20 cellular contexts compared by ENCODE assay signal in genomic region chr7:33250421-33250827, GRCh38.
A peak's percentile ranks its signal among the peaks of the same experiment; 100 is the strongest.
DNase-seq lines count a peak whose midpoint lies in the region; ATAC-seq and TF ChIP-seq lines count a peak whose summit lies in the region.
"Had no signal": no experiment of that assay in that cellular context is flagged by ENCODE, and none has a peak within 500 bp of the region (broad histone marks: within the 10 kb centered on the region; RNA-seq: fewer than 3 reads in every experiment).

No MANE protein-coding gene starts in this region.

- intact Hi-C loops in aorta (cut with DNase I) = no loop called here

- ATAC-seq in GM19328 (IDR thresholded peaks at IDR 0.05; ENCODE audit: unreplicated experiment) (no peak), aorta (ENCODE audit: low FRiP score) (no peak)
- ATAC-seq: activated CD8-positive, alpha-beta T cell treated with anti-CD3 and anti-CD28 coated beads for 36 hours; activated T-cell treated with anti-CD3 and anti-CD28 coated beads, Interleukin-2, amount 50 U/mL, for 72 hours; heart left ventricle; Right ventricle myocardium inferior had no signal

- DNase-seq in GM04504 (ENCODE audit: low read depth) (peak; percentile 76), astrocyte of the cerebellum (ENCODE audit: low read depth) (peak; percentile 88), fibroblast of villous mesenchyme (ENCODE audit: low read depth) (peak; percentile 48), HEK293T (ENCODE audit: extremely low spot score) (no peak), aorta (no peak)
- DNase-seq in activated CD4-positive, alpha-beta T cell treated with anti-CD3 and anti-CD28 coated beads for 4 hours = no peak
- DNase-seq: activated CD8-positive, alpha-beta T cell treated with anti-CD3 and anti-CD28 coated beads for 36 hours; activated naive CD8-positive, alpha-beta T cell treated with anti-CD3 and anti-CD28 coated beads, Interleukin-2, amount 10 ng/mL, durations not matched to agents 7 days and 5 days; activated T-cell treated with anti-CD3 and anti-CD28 coated beads, Interleukin-2, amount 50 U/mL, for 72 hours; CD4-positive, alpha-beta memory T cell; cerebellar nuclear complex; DMS79 treated with DMSO at 0.1 percent for 48 hours; heart left ventricle; NCI-H510A; stimulated activated naive CD4-positive, alpha-beta T cell treated with Interleukin-2 at 50 U/mL for 16 hours; upper lobe of left lung had no signal

- no peak overlapping the region for H3K27ac ChIP-seq in aorta (ENCODE audit: low read depth in 1 of 2, low read length in 2 of 2)
- H3K27ac ChIP-seq: heart left ventricle, upper lobe of left lung, VCaP had no signal

- no peak overlapping the region for H3K4me2 ChIP-seq in skeletal muscle satellite cell (ENCODE audit: low read length)

- no peak for TF ChIP-seq CTCF in astrocyte of the cerebellum (IDR thresholded peaks at IDR 0.05; ENCODE audit: low read depth, low read length, missing control alignments)
- TF ChIP-seq CTCF in fibroblast of villous mesenchyme (IDR thresholded peaks at IDR 0.05; ENCODE audit: insufficient read depth, low read depth, low read length) = no peak

- in situ Hi-C loops in astrocyte of the cerebellum (cut with HindIII; ENCODE audit: low sequenced_read_pairs) = no loop called here

- H3K27me3 ChIP-seq in skeletal muscle satellite cell (ENCODE audit: control insufficient read depth, insufficient read depth, low read length) = no peaks in the 10 kb centered on the region
- no peaks in the 10 kb centered on the region for H3K27me3 ChIP-seq in aorta (ENCODE audit: control insufficient read depth in 1 of 2, insufficient read depth in 2 of 2, low read length in 1 of 2)
- H3K27me3 ChIP-seq: heart left ventricle, upper lobe of left lung had no signal

- peak overlapping the region; percentile 1 for H3K9ac ChIP-seq in skeletal muscle satellite cell (ENCODE audit: low read depth, low read length)

- H3K4me3 ChIP-seq in astrocyte of the cerebellum (ENCODE audit: low read depth, low read length) = no peak overlapping the region
- H3K4me3 ChIP-seq in fibroblast of villous mesenchyme (ENCODE audit: low read depth, low read length) = no peak overlapping the region
- H3K4me3 ChIP-seq in skeletal muscle satellite cell (ENCODE audit: low read length) = no peak overlapping the region
- H3K4me3 ChIP-seq in aorta (ENCODE audit: low read length in 2 of 2) = no peak overlapping the region
- H3K4me3 ChIP-seq: heart left ventricle, upper lobe of left lung had no signal

- CTCF ChIA-PET in HEK293T (lab: Yijun Ruan, JAX) = no interaction called here

- H3K36me3 ChIP-seq in skeletal muscle satellite cell (ENCODE audit: insufficient read depth, low read length) = no peaks in the 10 kb centered on the region
- no peaks in the 10 kb centered on the region for H3K36me3 ChIP-seq in aorta (ENCODE audit: control insufficient read depth in 1 of 2, insufficient read depth in 2 of 2, low read length in 1 of 2)
- H3K36me3 ChIP-seq: heart left ventricle, upper lobe of left lung had no signal

- peaks cover 18% of the 10 kb centered on the region for H3K4me1 ChIP-seq in skeletal muscle satellite cell (ENCODE audit: control insufficient read depth, insufficient read depth, low read length)
- H3K4me1 ChIP-seq in aorta (ENCODE audit: control insufficient read depth in 1 of 2, insufficient read depth in 2 of 2, low read length in 2 of 2) = peaks cover 0 to 6% of the 10 kb centered on the region in 2 donors
- H3K4me1 ChIP-seq: upper lobe of left lung had no signal

- H3K9me3 ChIP-seq in skeletal muscle satellite cell (replicated peaks; ENCODE audit: low read length) (no peaks in the 10 kb centered on the region), aorta (ENCODE audit: control insufficient read depth, low read length) (no peaks in the 10 kb centered on the region)
- H3K9me3 ChIP-seq: upper lobe of left lung had no signal

- POLR2A ChIA-PET in HEK293T (lab: Yijun Ruan, JAX) = no interaction called here

TF ChIP-seq in HEK293T, 16 proteins besides CTCF, POLR2A, EP300 and RAD21:
- TF ChIP-seq ARNT (IDR thresholded peaks at IDR 0.05) = no peak
- no peak for TF ChIP-seq ELF4 (IDR thresholded peaks at IDR 0.05)
- no peak for TF ChIP-seq HDGF (IDR thresholded peaks at IDR 0.05; ENCODE audit: borderline replicate concordance)
- TF ChIP-seq PKNOX1 (IDR thresholded peaks at IDR 0.05) = no peak
- TF ChIP-seq FOXK2 (IDR thresholded peaks at IDR 0.05) = no peak
- no peak for TF ChIP-seq L3MBTL2 (conservative IDR thresholded peaks at IDR 0.05)
- TF ChIP-seq FOXM1 (IDR thresholded peaks at IDR 0.05; ENCODE audit: borderline replicate concordance) = no peak
- no peak for TF ChIP-seq TARDBP (IDR thresholded peaks at IDR 0.05)
- no peak for TF ChIP-seq ZNF384 (IDR thresholded peaks at IDR 0.05)
- TF ChIP-seq SUZ12 (IDR thresholded peaks at IDR 0.05) = no peak
- TF ChIP-seq FOXA1 (IDR thresholded peaks at IDR 0.05) = no peak
- no peak for TF ChIP-seq NFRKB (IDR thresholded peaks at IDR 0.05)
- no peak for TF ChIP-seq BHLHE40 (IDR thresholded peaks at IDR 0.05; ENCODE audit: borderline replicate concordance)
- no peak for TF ChIP-seq LEF1 (IDR thresholded peaks at IDR 0.05; ENCODE audit: borderline replicate concordance)

Comparison
In these comparisons a context has a peak if more than half of its experiments do, and no peak if none do; other contexts are left out.
1. DNase-seq: peak in GM04504 (single experiment), astrocyte of the cerebellum (single experiment) and fibroblast of villous mesenchyme (single experiment); none in HEK293T (single experiment), activated CD4-positive, alpha-beta T cell treated with anti-CD3 and anti-CD28 coated beads for 4 hours (0 of 2) and aorta (0 of 2).